Comparison of ENCODE assay signal across 10 cellular contexts in the genomic region with DNA sequence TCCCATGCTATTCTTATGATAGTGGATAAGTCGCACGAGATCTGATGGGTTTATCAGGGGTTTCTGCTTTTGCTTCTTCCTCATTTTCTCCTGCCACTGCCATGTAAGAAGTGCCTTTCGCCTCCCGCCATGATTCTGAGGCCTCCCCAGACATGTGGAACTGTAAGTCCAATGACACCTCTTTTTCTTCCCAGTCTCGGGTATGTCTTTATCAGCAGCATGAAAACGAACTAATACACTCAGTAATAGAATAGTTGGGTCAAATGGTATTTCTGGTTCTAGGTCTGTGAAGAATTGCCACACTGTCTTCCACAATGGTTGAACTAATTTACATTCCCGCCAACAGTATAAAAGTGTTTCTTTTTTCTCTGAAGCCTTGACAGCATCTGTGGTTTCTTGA. TPM values are rescaled to one million over a fixed set of nuclear protein-coding genes. Genes with fewer than 3 reads are reported as not detected.
DNase-seq lines count a peak whose midpoint lies in the region; ATAC-seq, FAIRE-seq and TF ChIP-seq lines count a peak whose summit lies in the region.
"Not testable (repeated sequence)": the region's sequence is repeated elsewhere in the genome, so short reads cannot be mapped to it uniquely, and the experiment has no call there.
"Had no signal": no experiment of that assay in that cellular context is flagged by ENCODE, and none has a peak within 500 bp of the region (broad histone marks: within the 10 kb centered on the region; RNA-seq: fewer than 3 reads in every experiment).

No MANE protein-coding gene starts in this region.

- H3K9me3 Mint-ChIP-seq in memory B cell; stimulated activated memory B cell treated with anti-CD40 and anti-IgM and Interleukin-4, amounts not matched to agents 10 μg/mL and 1 μg/mL and 100 μg/mL, for 72 hours: not testable (repeated sequence)
- H3K9me3 Mint-ChIP-seq in naive B cell: peaks cover 5 to 46% (median 9%) of the 10 kb centered on the region in 7 donors

- not testable (repeated sequence) for H3K4me3 ChIP-seq in GM12878

- H3K27me3 ChIP-seq in GM12878 (replicated peaks in 1 of 2; ENCODE audit: control insufficient read depth in 2 of 2, insufficient read depth in 2 of 2, low read length in 1 of 2): not testable (repeated sequence)

- BruUV-seq in GM12878 (replicated peaks; lab: Mats Ljungman, UMichigan): not testable (repeated sequence)

- in situ Hi-C loops in GM12878 (cut with MboI): not testable (repeated sequence)

- CTCF ChIA-PET in GM12878 (lab: Yijun Ruan, JAX): not testable (repeated sequence)

- not testable (repeated sequence) for DNase-seq in GM12878 (ENCODE audit: low read depth, low spot score); memory B cell (ENCODE audit: low spot score in 2 of 2); naive B cell

- H3K9me3 ChIP-seq in GM12878 (replicated peaks; ENCODE audit: control insufficient read depth, insufficient read depth, low read length): peaks cover 13% of the 10 kb centered on the region

- TF ChIP-seq RAD21 in GM12878 (IDR thresholded peaks at IDR 0.05; ENCODE audit: insufficient read depth, low read depth, low read length): not testable (repeated sequence)

- not testable (repeated sequence) for H4K20me1 ChIP-seq in GM12878 (ENCODE audit: control insufficient read depth, insufficient read depth)

- not testable (repeated sequence) for H3K9ac ChIP-seq in GM12878 (ENCODE audit: control insufficient read depth, insufficient read depth, low read length)

- peaks cover 14% of the 10 kb centered on the region for H3K4me1 Mint-ChIP-seq in memory B cell
- peaks cover 26 to 44% (median 29%) of the 10 kb centered on the region in 3 donors for H3K4me1 Mint-ChIP-seq in naive B cell
- H3K4me1 Mint-ChIP-seq in stimulated activated memory B cell treated with anti-CD40 and anti-IgM and Interleukin-4, amounts not matched to agents 10 μg/mL and 1 μg/mL and 100 μg/mL, for 72 hours: peaks cover 16% of the 10 kb centered on the region

- RAD21 ChIA-PET in GM12878 (lab: Charles Lee; ENCODE audit: unreplicated experiment): interaction anchor here (1.1 kb wide), 1 partner anchor 12 kb away, joined by 4 read pairs; no protein-coding TSS in a partner anchor

- H3K36me3 ChIP-seq in GM12878 (ENCODE audit: control insufficient read depth in 2 of 2, insufficient read depth in 2 of 2, low read length in 1 of 2): not testable (repeated sequence)

- POLR2A ChIA-PET in GM12878 (lab: Charles Lee): not testable (repeated sequence)

- not testable (repeated sequence) for H3K27me3 Mint-ChIP-seq in memory B cell; naive B cell; stimulated activated memory B cell treated with anti-CD40 and anti-IgM and Interleukin-4, amounts not matched to agents 10 μg/mL and 1 μg/mL and 100 μg/mL, for 72 hours

- H3K27ac Mint-ChIP-seq in memory B cell (peak overlapping the region; percentile 71), naive B cell (peak overlapping the region in 4 of 6 donors; percentile 26 to 88 (median 69))
- peak overlapping the region; percentile 65 for H3K27ac Mint-ChIP-seq in stimulated activated memory B cell treated with anti-CD40 and anti-IgM and Interleukin-4, amounts not matched to agents 10 μg/mL and 1 μg/mL and 100 μg/mL, for 72 hours

- not testable (repeated sequence) for H3K4me3 Mint-ChIP-seq in memory B cell; stimulated activated memory B cell treated with anti-CD40 and anti-IgM and Interleukin-4, amounts not matched to agents 10 μg/mL and 1 μg/mL and 100 μg/mL, for 72 hours
- peak overlapping the region in 1 of 8 donors; percentile 2 for H3K4me3 Mint-ChIP-seq in naive B cell

- not testable (repeated sequence) for TF ChIP-seq POLR2A in GM12878 (IDR thresholded peaks at IDR 0.05; ENCODE audit: low read depth, low read length)

- H3K79me2 ChIP-seq in GM12878 (ENCODE audit: control insufficient read depth, insufficient read depth, low read length): not testable (repeated sequence)

- not testable (repeated sequence) for ATAC-seq in GM12878; memory B cell (ENCODE audit: low read depth); naive B cell (ENCODE audit: low read depth in 2 of 2); stimulated activated memory B cell treated with anti-CD40 and anti-IgM and Interleukin-4, amounts not matched to agents 10 μg/mL and 1 μg/mL and 100 μg/mL, for 72 hours

- not testable (repeated sequence) for H3K4me1 ChIP-seq in GM12878 (ENCODE audit: control insufficient read depth, insufficient read depth, low read length)

- H3K4me2 ChIP-seq in GM12878 (ENCODE audit: control insufficient read depth, insufficient read depth): not testable (repeated sequence)

- 81% methylated on average over 7 of the region's 7 CpGs for WGBS in GM12878 (ENCODE audit: insufficient coverage, insufficient replicate concordance, low lambda C conversion rate, missing lambda C conversion rate)

- SMC1A ChIA-PET in GM12878 (lab: Charles Lee; ENCODE audit: uncharacterized antibody, unreplicated experiment): not testable (repeated sequence)

- H3K27ac ChIP-seq in GM12878 (ENCODE audit: control insufficient read depth, insufficient read depth): not testable (repeated sequence)

- H2AFZ ChIP-seq in GM12878 (ENCODE audit: control insufficient read depth, low read depth, low read length): not testable (repeated sequence)

- TF ChIP-seq CTCF in GM12878 (IDR thresholded peaks at IDR 0.05 in 2 of 3, conservative IDR thresholded peaks at IDR 0.05 in 1 of 3; ENCODE audit: control insufficient read depth in 2 of 3, extremely low read depth in 1 of 3, insufficient read depth in 1 of 3, low read depth in 3 of 3, low read length in 3 of 3): not testable (repeated sequence)

- H3K36me3 Mint-ChIP-seq in memory B cell; stimulated activated memory B cell treated with anti-CD40 and anti-IgM and Interleukin-4, amounts not matched to agents 10 μg/mL and 1 μg/mL and 100 μg/mL, for 72 hours: not testable (repeated sequence)
- peaks cover 20 to 23% of the 10 kb centered on the region in 2 donors for H3K36me3 Mint-ChIP-seq in naive B cell

- FAIRE-seq in GM12878 (lab: Jason Lieb, UNC): not testable (repeated sequence)

- TF ChIP-seq EP300 in GM12878 (IDR thresholded peaks at IDR 0.05; ENCODE audit: borderline replicate concordance in 1 of 2, control insufficient read depth in 1 of 2, low read depth in 2 of 2, low read length in 2 of 2): not testable (repeated sequence)

- intact Hi-C loops in GM12878 (cut with micrococcal nuclease; ENCODE audit: unreplicated experiment): not testable (repeated sequence)

RNA-seq across cellular contexts. Expression of gene HLA-DQB1, which starts 7.7 kb away (rescaled TPM):
- 33.4 and 35.5 TPM in 2 replicates for total RNA-seq in GM12878 (2013; cell fraction: nucleolus; rRNA removed)
- 127 and 148 TPM in 2 replicates for total RNA-seq in GM12878 (2014; rRNA removed)
- 70.6 and 77.7 TPM in 2 replicates for total RNA-seq in GM12878 (2014; rRNA removed; fragmentation: Illumina TruSeq; extraction: Trizol)
- total RNA-seq in GM12878 (2021): 119 and 121 TPM in 2 replicates
- 59.9 TPM for polyA plus RNA-seq in GM12878 (2011; ENCODE audit: low read depth)
- polyA plus RNA-seq in GM12878 (2011; rRNA removed): 253 and 403 TPM in 2 replicates
- 441 and 443 TPM in 2 replicates for polyA plus RNA-seq in GM12878 (2011; cell fraction: cytosol; rRNA removed)
- 161 and 278 TPM in 2 replicates for polyA plus RNA-seq in GM12878 (2011; cell fraction: nucleus; rRNA removed)
- polyA plus RNA-seq in GM12878 (2012): 229 and 247 TPM in 2 replicates
- 46.4 and 73.9 TPM in 2 replicates for polyA plus RNA-seq in GM12878 (2014; fragmentation: Illumina TruSeq; extraction: Trizol)
- 10 to 100 TPM; 38.1 to 66.1 TPM for polyA plus RNA-seq in GM12878 (2014; fragmentation: Nextera tagmentation; extraction: Ambion mirVana)
- polyA plus RNA-seq in GM12878 (2014; rRNA removed): 106 and 112 TPM in 2 replicates
- polyA plus RNA-seq in GM12878 (2016; fragmentation: Nextera tagmentation; extraction: Ambion mirVana): 10 to 100 TPM; 85.5 to 97.3 TPM
- polyA minus RNA-seq in GM12878 (2011; rRNA and poly(A)+ RNA removed): 133 and 245 TPM in 2 replicates
- 80.3 and 81.3 TPM in 2 replicates for polyA minus RNA-seq in GM12878 (2011; cell fraction: cytosol; rRNA and poly(A)+ RNA removed)
- polyA minus RNA-seq in GM12878 (2011; cell fraction: nucleus; rRNA and poly(A)+ RNA removed): 64.9 and 68.1 TPM in 2 replicates
- polyA plus RNA-seq in naive B cell (ENCODE audit: low read depth in 6 of 6): 1,000 to 10,000 TPM in 5 of 6 donors, 100 to 1,000 TPM in 1; 140 to 2,258 (median 1,433) TPM
- total RNA-seq: A172, A673, Caco-2 had no signal
- polyA plus RNA-seq: A549, AG04450, BJ had no signal

RNA-seq across cellular contexts. Expression of gene HLA-DQA1, which starts 36.9 kb away (rescaled TPM):
- total RNA-seq in GM12878 (2013; cell fraction: nucleolus; rRNA removed): 554 and 568 TPM in 2 replicates
- total RNA-seq in GM12878 (2014; rRNA removed): 395 and 433 TPM in 2 replicates
- total RNA-seq in GM12878 (2014; rRNA removed; fragmentation: Illumina TruSeq; extraction: Trizol): 498 and 529 TPM in 2 replicates
- 664 and 712 TPM in 2 replicates for total RNA-seq in GM12878 (2021)
- polyA plus RNA-seq in GM12878 (2011; ENCODE audit: low read depth): 695 TPM
- polyA plus RNA-seq in GM12878 (2011; rRNA removed): 1,353 and 1,769 TPM in 2 replicates
- polyA plus RNA-seq in GM12878 (2011; cell fraction: cytosol; rRNA removed): 1,120 and 1,165 TPM in 2 replicates
- polyA plus RNA-seq in GM12878 (2011; cell fraction: nucleus; rRNA removed): 377 and 747 TPM in 2 replicates
- 836 and 943 TPM in 2 replicates for polyA plus RNA-seq in GM12878 (2012)
- polyA plus RNA-seq in GM12878 (2014; fragmentation: Illumina TruSeq; extraction: Trizol): 792 and 799 TPM in 2 replicates
- polyA plus RNA-seq in GM12878 (2014; fragmentation: Nextera tagmentation; extraction: Ambion mirVana): 100 to 1,000 TPM; 327 to 423 TPM
- 515 and 552 TPM in 2 replicates for polyA plus RNA-seq in GM12878 (2014; rRNA removed)
- 100 to 1,000 TPM; 289 to 291 TPM for polyA plus RNA-seq in GM12878 (2016; fragmentation: Nextera tagmentation; extraction: Ambion mirVana)
- 1,376 and 1,606 TPM in 2 replicates for polyA minus RNA-seq in GM12878 (2011; rRNA and poly(A)+ RNA removed)
- 271 and 297 TPM in 2 replicates for polyA minus RNA-seq in GM12878 (2011; cell fraction: cytosol; rRNA and poly(A)+ RNA removed)
- 136 and 138 TPM in 2 replicates for polyA minus RNA-seq in GM12878 (2011; cell fraction: nucleus; rRNA and poly(A)+ RNA removed)
- polyA plus RNA-seq in naive B cell (ENCODE audit: low read depth in 6 of 6): 1,000 to 10,000 TPM in 2 of 6 donors, 100 to 1,000 TPM in 4; 309 to 1,253 (median 783) TPM
- total RNA-seq: A172, A673, Caco-2 had no signal
- polyA plus RNA-seq: A549, AG04450, BJ had no signal
